ENCODE assay signal across 23 cellular contexts in genomic region chr2:43832457-43832856, GRCh38. TPM values are rescaled to one million over a fixed set of nuclear protein-coding genes. Genes with fewer than 3 reads are reported as not detected.
DNase-seq lines count a peak whose midpoint lies in the region; ATAC-seq, FAIRE-seq and TF ChIP-seq lines count a peak whose summit lies in the region.
"Had no signal": no experiment of that assay in that cellular context is flagged by ENCODE, and none has a peak within 500 bp of the region (broad histone marks: within the 10 kb centered on the region; RNA-seq: fewer than 3 reads in every experiment).

No MANE protein-coding gene starts in this region.

- POLR2A ChIA-PET in A549 (lab: Yijun Ruan, JAX) = no interaction called here
- POLR2A ChIA-PET in IMR-90 (lab: Charles Lee; ENCODE audit: unreplicated experiment) = no interaction called here

- H3K9me1 ChIP-seq in IMR-90 (ENCODE audit: insufficient read depth, low read length) = no peaks in the 10 kb centered on the region

- no peak overlapping the region for H2AK5ac ChIP-seq in IMR-90 (ENCODE audit: low read depth, low read length)

- H4K20me1 ChIP-seq in IMR-90 (ENCODE audit: insufficient read depth, low read length) = no peaks in the 10 kb centered on the region

- H3K36me3 Mint-ChIP-seq in stimulated activated effector memory CD8-positive, alpha-beta T cell treated with anti-CD3 and anti-CD28 coated beads, Interleukin-12 subunit alpha, Interleukin-12 subunit beta, amount 100 ng/mL, for 72 hours = no peaks in the 10 kb centered on the region
- H3K36me3 Mint-ChIP-seq: CD8-positive, alpha-beta memory T cell; stimulated activated naive B cell treated with anti-CD40 and anti-IgM and Interleukin-4, amounts not matched to agents 10 μg/mL and 1 μg/mL and 100 μg/mL, for 72 hours had no signal

- H3K9me3 Mint-ChIP-seq in stimulated activated effector memory CD8-positive, alpha-beta T cell treated with anti-CD3 and anti-CD28 coated beads, Interleukin-12 subunit alpha, Interleukin-12 subunit beta, amount 100 ng/mL, for 72 hours = no peaks in the 10 kb centered on the region
- H3K9me3 Mint-ChIP-seq: activated T-helper 17 cell treated with anti-CD3 and anti-CD28 coated beads, Interleukin-2, amount 50 U/mL, for 72 hours; CD8-positive, alpha-beta memory T cell; HFFc6; stimulated activated naive B cell treated with anti-CD40 and anti-IgM and Interleukin-4, amounts not matched to agents 10 μg/mL and 1 μg/mL and 100 μg/mL, for 72 hours; T-helper 2 cell treated with Interferon-gamma antibody and Interleukin-4, amounts not matched to agents 5 μg/mL and 100 μg/mL, for 36 hours had no signal

- H3K9me3 ChIP-seq in A549 (no peaks in the 10 kb centered on the region), IMR-90 (ENCODE audit: control insufficient read depth, insufficient read depth, low read length) (no peaks in the 10 kb centered on the region), iPS-18c (ENCODE audit: control insufficient read depth, insufficient read depth, low read length) (no peaks in the 10 kb centered on the region)
- H3K9me3 ChIP-seq: SJCRH30, upper lobe of left lung had no signal

- no peak overlapping the region for H2BK15ac ChIP-seq in IMR-90 (ENCODE audit: low read depth, low read length)

- no peak overlapping the region for H3K4me3 Mint-ChIP-seq in stimulated activated effector memory CD8-positive, alpha-beta T cell treated with anti-CD3 and anti-CD28 coated beads, Interleukin-12 subunit alpha, Interleukin-12 subunit beta, amount 100 ng/mL, for 72 hours
- H3K4me3 Mint-ChIP-seq: activated T-helper 17 cell treated with anti-CD3 and anti-CD28 coated beads, Interleukin-2, amount 50 U/mL, for 72 hours; CD8-positive, alpha-beta memory T cell; HFFc6; neural crest cell; stimulated activated naive B cell treated with anti-CD40 and anti-IgM and Interleukin-4, amounts not matched to agents 10 μg/mL and 1 μg/mL and 100 μg/mL, for 72 hours; T-helper 2 cell treated with Interferon-gamma antibody and Interleukin-4, amounts not matched to agents 5 μg/mL and 100 μg/mL, for 36 hours had no signal

- no peak overlapping the region for H2BK120ac ChIP-seq in IMR-90 (ENCODE audit: low read depth, low read length)

- no peak overlapping the region for H3K9ac ChIP-seq in IMR-90 (ENCODE audit: low read depth, low read length)

- dilution Hi-C loops in IMR-90 (cut with HindIII; ENCODE audit: low sequenced_read_pairs, unreplicated experiment) = no loop called here

- WGBS in A549 (ENCODE audit: missing lambda C conversion rate) = 76% methylated on average over 3 of the region's 3 CpGs
- WGBS in IMR-90 (ENCODE audit: extremely low coverage in 2 of 2, insufficient read length in 1 of 2), 2 experiments = 34% methylated on average over 2 of the region's 3 CpGs; no CpG with 5 or more reads in 1 of the 2 experiments

- no peak overlapping the region for H4K8ac ChIP-seq in IMR-90 (ENCODE audit: low read depth in 2 of 2, low read length in 2 of 2)

- H3K4ac ChIP-seq in IMR-90 (ENCODE audit: low read depth, low read length) = no peak overlapping the region

- H3K4me1 Mint-ChIP-seq in stimulated activated effector memory CD8-positive, alpha-beta T cell treated with anti-CD3 and anti-CD28 coated beads, Interleukin-12 subunit alpha, Interleukin-12 subunit beta, amount 100 ng/mL, for 72 hours = peaks cover 6% of the 10 kb centered on the region
- H3K4me1 Mint-ChIP-seq: activated T-helper 17 cell treated with anti-CD3 and anti-CD28 coated beads, Interleukin-2, amount 50 U/mL, for 72 hours; neural crest cell had no signal

- CTCF ChIA-PET in A549 (lab: Yijun Ruan, JAX) = no interaction called here
- CTCF ChIA-PET in IMR-90 (lab: Yijun Ruan, JAX) = no interaction called here

- no peak overlapping the region for H3K56ac ChIP-seq in IMR-90 (ENCODE audit: extremely low read depth, insufficient read depth, low read length)

- H4K5ac ChIP-seq in IMR-90 (ENCODE audit: low read depth, low read length) = no peak overlapping the region

- no peaks in the 10 kb centered on the region for H3K36me3 ChIP-seq in IMR-90 (ENCODE audit: control insufficient read depth, insufficient read depth, low read length)
- H3K36me3 ChIP-seq in bronchial epithelial cell (ENCODE audit: control insufficient read depth, insufficient read depth, low read length) = no peaks in the 10 kb centered on the region
- H3K36me3 ChIP-seq: SJCRH30, upper lobe of left lung had no signal

- no peaks in the 10 kb centered on the region for H3K79me1 ChIP-seq in IMR-90 (ENCODE audit: low read depth in 1 of 2, low read length in 2 of 2)

- H3K4me2 ChIP-seq in A549 = no peak overlapping the region
- no peak overlapping the region for H3K4me2 ChIP-seq in IMR-90 (ENCODE audit: low read depth, low read length)

- TF ChIP-seq POLR2A in A549 (IDR thresholded peaks at IDR 0.05; ENCODE audit: low read length) (no peak), IMR-90 (IDR thresholded peaks at IDR 0.05; ENCODE audit: low read depth, low read length) (no peak)

- no peak for TF ChIP-seq CTCF in A549 (IDR thresholded peaks at IDR 0.05)
- TF ChIP-seq CTCF in IMR-90 (conservative IDR thresholded peaks at IDR 0.05; ENCODE audit: low read depth, low read length) = no peak
- no peak for TF ChIP-seq CTCF in bronchial epithelial cell (IDR thresholded peaks at IDR 0.05; ENCODE audit: insufficient read depth, low read length, severe bottlenecking)

- no peaks in the 10 kb centered on the region for H3K4me1 ChIP-seq in A549
- H3K4me1 ChIP-seq in IMR-90 (ENCODE audit: control insufficient read depth, insufficient read depth, low read length) = no peaks in the 10 kb centered on the region; the same call in 1 of the 2 replicates
- H3K4me1 ChIP-seq: SJCRH30 had no signal

- no peak overlapping the region for H3K27ac ChIP-seq in A549
- H3K27ac ChIP-seq in IMR-90 (ENCODE audit: insufficient read depth, low read length) = no peak overlapping the region
- H3K27ac ChIP-seq: SJCRH30, upper lobe of left lung had no signal

- H2BK20ac ChIP-seq in IMR-90 (ENCODE audit: low read depth, low read length) = no peak overlapping the region

- no peak overlapping the region for H3K14ac ChIP-seq in IMR-90 (replicated peaks; ENCODE audit: low read depth, low read length)

- H3K4me3 ChIP-seq in A549 (no peak overlapping the region), IMR-90 (ENCODE audit: insufficient read depth, low read depth, low read length) (no peak overlapping the region), bronchial epithelial cell (ENCODE audit: low read depth, low read length) (no peak overlapping the region), iPS-18c (ENCODE audit: insufficient read depth, low read depth, low read length) (peak overlapping the region; percentile 52; the same call in 1 of the 2 replicates)
- H3K4me3 ChIP-seq: SJCRH30 had no signal

- FAIRE-seq in A549 (lab: Jason Lieb, UNC) (no peak), bronchial epithelial cell (lab: Jason Lieb, UNC) (no peak)
- FAIRE-seq: endometrium, HTR-8/SVneo had no signal

- H2AK9ac ChIP-seq in IMR-90 (replicated peaks; ENCODE audit: low read depth, low read length, poor library complexity) = no peak overlapping the region

- in situ Hi-C loops in IMR-90 (cut with MboI; ENCODE audit: low sequenced_read_pairs) = no loop called here

- TF ChIP-seq EP300 in A549 (IDR thresholded peaks at IDR 0.05) = no peak

- H3K23ac ChIP-seq in IMR-90 (ENCODE audit: low read depth, low read length) = no peak overlapping the region

- no peak overlapping the region for H3K27ac Mint-ChIP-seq in stimulated activated effector memory CD8-positive, alpha-beta T cell treated with anti-CD3 and anti-CD28 coated beads, Interleukin-12 subunit alpha, Interleukin-12 subunit beta, amount 100 ng/mL, for 72 hours
- H3K27ac Mint-ChIP-seq: activated T-helper 17 cell treated with anti-CD3 and anti-CD28 coated beads, Interleukin-2, amount 50 U/mL, for 72 hours; CD8-positive, alpha-beta memory T cell; HFFc6; stimulated activated naive B cell treated with anti-CD40 and anti-IgM and Interleukin-4, amounts not matched to agents 10 μg/mL and 1 μg/mL and 100 μg/mL, for 72 hours; T-helper 2 cell treated with Interferon-gamma antibody and Interleukin-4, amounts not matched to agents 5 μg/mL and 100 μg/mL, for 36 hours had no signal

- intact Hi-C loops in IMR-90 (cut with micrococcal nuclease) = no loop called here

- no TSS peak for BruUV-seq in IMR-90 (replicated peaks; lab: Mats Ljungman, UMichigan)

- no peak overlapping the region for H4K91ac ChIP-seq in IMR-90 (ENCODE audit: insufficient read depth, low read depth, low read length)

- no peak for TF ChIP-seq RAD21 in A549 (conservative IDR thresholded peaks at IDR 0.05 in 1 of 2, IDR thresholded peaks at IDR 0.05 in 1 of 2)
- TF ChIP-seq RAD21 in IMR-90 (IDR thresholded peaks at IDR 0.05; ENCODE audit: low read length) = no peak

- H3K27me3 ChIP-seq in IMR-90 (ENCODE audit: control insufficient read depth, insufficient read depth, low read length) = peaks cover 51% of the 10 kb centered on the region
- peaks cover 8% of the 10 kb centered on the region for H3K27me3 ChIP-seq in bronchial epithelial cell (ENCODE audit: control insufficient read depth, insufficient read depth, low read length)

- DNase-seq in A549 (ENCODE audit: low read depth in 1 of 2, low spot score in 1 of 2) (no peak), IMR-90 (no peak), bronchial epithelial cell (ENCODE audit: low read depth) (peak; percentile 21), HT-29 (ENCODE audit: low spot score) (no peak)
- no peak for DNase-seq in activated CD8-positive, alpha-beta memory T cell treated with anti-CD3 and anti-CD28 coated beads for 24 hours
- no peak for DNase-seq in central memory CD4-positive, alpha-beta T cell
- no peak for DNase-seq in stimulated activated effector memory CD8-positive, alpha-beta T cell treated with anti-CD3 and anti-CD28 coated beads, Interleukin-12 subunit alpha, Interleukin-12 subunit beta, amount 100 ng/mL, for 72 hours (ENCODE audit: low spot score in 2 of 2)
- DNase-seq: CD8-positive, alpha-beta memory T cell; cerebellar nuclear complex; HFFc6; mesenchymal stem cell; NCI-H2029; SJCRH30; stimulated activated naive B cell treated with anti-CD40 and anti-IgM and Interleukin-4, amounts not matched to agents 10 μg/mL and 1 μg/mL and 100 μg/mL, for 72 hours had no signal

- ATAC-seq in A549 (no peak), IMR-90 (ENCODE audit: low read depth) (no peak)
- no peak for ATAC-seq in stimulated activated effector memory CD8-positive, alpha-beta T cell treated with anti-CD3 and anti-CD28 coated beads, Interleukin-12 subunit alpha, Interleukin-12 subunit beta, amount 100 ng/mL, for 72 hours
- ATAC-seq: activated CD4-positive, CD25-positive, alpha-beta regulatory T cell treated with anti-CD3 and anti-CD28 coated beads, Interleukin-2, amount 50 U/mL, for 24 hours; activated T-helper 17 cell treated with anti-CD3 and anti-CD28 coated beads, Interleukin-2, amount 50 U/mL, for 72 hours; stimulated activated naive B cell treated with anti-CD40 and anti-IgM and Interleukin-4, amounts not matched to agents 10 μg/mL and 1 μg/mL and 100 μg/mL, for 72 hours had no signal

- no peak overlapping the region for H2BK5ac ChIP-seq in IMR-90 (ENCODE audit: low read depth, low read length, poor library complexity, severe bottlenecking)

- H3K18ac ChIP-seq in IMR-90 (ENCODE audit: low read depth, low read length) = no peak overlapping the region

- H2AFZ ChIP-seq in IMR-90 (replicated peaks; ENCODE audit: low read length, poor library complexity) = no peak overlapping the region

RNA-seq across cellular contexts. Expression of gene ABCG5, which starts 6.2 kb away (rescaled TPM):
- polyA plus RNA-seq in A549 (2011; rRNA removed) (not detected in 2 replicates), A549 (2017; fragmentation: RNase III; extraction: RNeasy Plus Mini Kit Qiagen cat#74134 plus additional on column Dnase treatment) (not detected in 3 replicates), IMR-90 (2012; rRNA removed) (not detected in 2 replicates)
- polyA plus RNA-seq in A549 (2012; cell fraction: cytosol; rRNA removed) = 0.01 TPM in 2 replicates
- polyA plus RNA-seq in A549 (2012; cell fraction: nucleus; rRNA removed) = not detected in 2 replicates
- not detected in 2 replicates for polyA minus RNA-seq in A549 (2011; rRNA and poly(A)+ RNA removed)
- total RNA-seq in IMR-90 (2012; rRNA removed) (not detected in 2 replicates), bronchial epithelial cell (not detected in 2 replicates)
- polyA plus RNA-seq in IMR-90 (2012; cell fraction: cytosol; rRNA removed) = not detected in 2 replicates
- polyA plus RNA-seq in IMR-90 (2012; cell fraction: nucleus; rRNA removed; ENCODE audit: low replicate concordance) = not detected in 2 replicates
- total RNA-seq in HT-29 (2014; rRNA removed; shearing (Covaris generic)) = not detected in 2 replicates
- total RNA-seq: activated T-helper 17 cell treated with anti-CD3 and anti-CD28 coated beads, Interleukin-2, amount 50 U/mL, for 72 hours; CD8-positive, alpha-beta memory T cell; HFFc6; neural crest cell; pulmonary artery endothelial cell; SJCRH30 had no signal
- polyA plus RNA-seq: CD8-positive, alpha-beta memory T cell had no signal

RNA-seq across cellular contexts. Expression of gene ABCG8, which starts 6.3 kb away (rescaled TPM):
- polyA plus RNA-seq in A549 (2011; rRNA removed) = not detected in 2 replicates
- polyA plus RNA-seq in A549 (2012; cell fraction: cytosol; rRNA removed) = not detected in 2 replicates
- not detected in 2 replicates for polyA plus RNA-seq in A549 (2012; cell fraction: nucleus; rRNA removed)
- polyA plus RNA-seq in A549 (2017; fragmentation: RNase III; extraction: RNeasy Plus Mini Kit Qiagen cat#74134 plus additional on column Dnase treatment) = not detected in 3 replicates
- not detected in 2 replicates for polyA minus RNA-seq in A549 (2011; rRNA and poly(A)+ RNA removed)
- total RNA-seq in IMR-90 (2012; rRNA removed) = not detected in 2 replicates
- polyA plus RNA-seq in IMR-90 (2012; rRNA removed) = not detected in 2 replicates
- not detected in 2 replicates for polyA plus RNA-seq in IMR-90 (2012; cell fraction: cytosol; rRNA removed)
- polyA plus RNA-seq in IMR-90 (2012; cell fraction: nucleus; rRNA removed; ENCODE audit: low replicate concordance) = not detected in 2 replicates
- under 0.01 TPM in 1 of 2 replicates, not detected in the other for total RNA-seq in bronchial epithelial cell
- not detected in 2 replicates for total RNA-seq in HT-29 (2014; rRNA removed; shearing (Covaris generic))
- total RNA-seq: activated T-helper 17 cell treated with anti-CD3 and anti-CD28 coated beads, Interleukin-2, amount 50 U/mL, for 72 hours; CD8-positive, alpha-beta memory T cell; HFFc6; neural crest cell; pulmonary artery endothelial cell had no signal
- polyA plus RNA-seq: CD8-positive, alpha-beta memory T cell had no signal

RNA-seq across cellular contexts. Expression of gene DYNC2LI1, which starts 58.6 kb away (rescaled TPM):
- polyA plus RNA-seq in A549 (2011; rRNA removed) (33.5 and 44.3 TPM in 2 replicates), A549 (2017; fragmentation: RNase III; extraction: RNeasy Plus Mini Kit Qiagen cat#74134 plus additional on column Dnase treatment) (22.2 to 28.2 TPM (median 23.7 TPM) in 3 replicates), IMR-90 (2012; rRNA removed) (8.1 and 10.4 TPM in 2 replicates)
- 7.9 and 8.8 TPM in 2 replicates for polyA plus RNA-seq in A549 (2012; cell fraction: cytosol; rRNA removed)
- polyA plus RNA-seq in A549 (2012; cell fraction: nucleus; rRNA removed) = 3.1 and 5.9 TPM in 2 replicates
- 6.5 and 6.7 TPM in 2 replicates for polyA minus RNA-seq in A549 (2011; rRNA and poly(A)+ RNA removed)
- total RNA-seq in IMR-90 (2012; rRNA removed) (5.2 and 11.7 TPM in 2 replicates), bronchial epithelial cell (8.2 and 12.4 TPM in 2 replicates)
- polyA plus RNA-seq in IMR-90 (2012; cell fraction: cytosol; rRNA removed) = 1.1 and 1.8 TPM in 2 replicates
- polyA plus RNA-seq in IMR-90 (2012; cell fraction: nucleus; rRNA removed; ENCODE audit: low replicate concordance) = 2.4 and 19.6 TPM in 2 replicates
- total RNA-seq in HT-29 (2014; rRNA removed; shearing (Covaris generic)) = 6.5 and 9.7 TPM in 2 replicates
